Comparison of ENCODE assay signal across 1 cellular context in genomic region chr12:63846249-63846967, GRCh38.
TF ChIP-seq lines count a peak whose summit lies in the region.

No MANE protein-coding gene starts in this region.

TF ChIP-seq in IMR-90, 13 proteins besides CTCF, POLR2A, EP300 and RAD21:
- TF ChIP-seq MAFK (IDR thresholded peaks at IDR 0.05; ENCODE audit: low read depth, low read length) (no peak), CEBPB (IDR thresholded peaks at IDR 0.05; ENCODE audit: low read depth, low read length) (peak; percentile 26; the same call in 1 of the 2 replicates)
